Comparison of ENCODE assay signal across 8 cellular contexts in the genomic region with DNA sequence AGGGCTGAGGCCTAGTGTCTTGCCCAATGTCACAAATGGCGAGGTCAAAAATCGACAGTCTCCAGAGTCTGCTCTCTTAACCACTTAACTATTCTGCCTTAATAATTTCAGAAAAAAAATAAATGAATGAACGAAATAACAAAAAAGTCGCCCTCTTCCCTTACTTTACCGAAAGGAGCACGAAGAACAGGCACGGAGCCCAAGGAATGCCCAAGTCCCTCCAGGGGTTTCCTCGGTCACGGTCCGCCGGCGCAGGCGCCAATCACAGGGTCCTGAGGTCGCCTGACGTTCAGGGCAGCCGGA. TPM values are rescaled to one million over a fixed set of nuclear protein-coding genes. Genes with fewer than 3 reads are reported as not detected.
DNase-seq lines count a peak whose midpoint lies in the region; ATAC-seq and TF ChIP-seq lines count a peak whose summit lies in the region.

No MANE protein-coding gene starts in this region.

- intact Hi-C loops in natural killer cell (cut with micrococcal nuclease): loop anchor here (5.0 kb wide), 1 partner anchor 36 kb away; a partner anchor contains a TSS

- H3K9me3 Mint-ChIP-seq in natural killer cell: no peaks in the 10 kb centered on the region

- peak overlapping the region; percentile 93 for H3K4me3 ChIP-seq in NB4 (ENCODE audit: low read depth, low read length)

- peaks cover 13% of the 10 kb centered on the region for H3K36me3 Mint-ChIP-seq in natural killer cell

- peak; percentile 81 to 89 (median 87) for ATAC-seq in natural killer cell

- H3K27me3 Mint-ChIP-seq in natural killer cell (ENCODE audit: low read depth in 2 of 2): no peaks in the 10 kb centered on the region

- peak; percentile 28 for DNase-seq in activated CD8-positive, alpha-beta memory T cell treated with anti-CD3 and anti-CD28 coated beads, Interleukin-2, amount 50 U/mL, for 24 hours (ENCODE audit: extremely low read depth)
- DNase-seq in activated CD8-positive, alpha-beta memory T cell treated with anti-CD3 and anti-CD28 coated beads, Interleukin-2, amount 50 U/mL, for 48 hours: no peak
- DNase-seq in NB4 (ENCODE audit: low read depth) (no peak), natural killer cell (no peak), HK-2 (ENCODE audit: unreplicated experiment) (no peak), NCI-H82 (lab: John Stamatoyannopoulos, UW) (no peak), superior temporal gyrus (ENCODE audit: extremely low spot score) (no peak)
- peak; percentile 68 for DNase-seq in effector CD8-positive, alpha-beta T cell (lab: John Stamatoyannopoulos, UW)

- peak overlapping the region; percentile 99 for H3K4me3 Mint-ChIP-seq in natural killer cell

- no peak for TF ChIP-seq POLR2A in NB4 (IDR thresholded peaks at IDR 0.05; ENCODE audit: extremely low read depth, insufficient read length)

- H3K27ac Mint-ChIP-seq in natural killer cell: peak overlapping the region; percentile 99

- TF ChIP-seq CTCF in NB4 (IDR thresholded peaks at IDR 0.05; ENCODE audit: low read depth, low read length): no peak
- no peak for TF ChIP-seq CTCF in natural killer cell (IDR thresholded peaks at IDR 0.05)

- peaks cover 37 to 49% of the 10 kb centered on the region in 2 donors for H3K4me1 Mint-ChIP-seq in natural killer cell

RNA-seq across cellular contexts. Expression of a gene that starts 0.3 kb away (rescaled TPM):
- 10 to 100 TPM; 52.2 to 53.7 (median 52.8) TPM for total RNA-seq in natural killer cell

RNA-seq across cellular contexts. Expression of a gene that starts 0.6 kb away (rescaled TPM):
- 10 to 100 TPM; 22.0 to 26.0 (median 24.8) TPM for total RNA-seq in natural killer cell

RNA-seq across cellular contexts. Expression of a gene that starts 34.3 kb away (rescaled TPM):
- 10 to 100 TPM; 31.5 to 36.1 (median 34.9) TPM for total RNA-seq in natural killer cell

RNA-seq across cellular contexts. Expression of a gene that starts 34.3 kb away (rescaled TPM):
- under 1 TPM; 0.25 to 0.58 (median 0.42) TPM for total RNA-seq in natural killer cell

Comparison
In these comparisons a context has a peak if more than half of its experiments do, and no peak if none do; other contexts are left out.
1. DNase-seq: peak in activated CD8-positive, alpha-beta memory T cell treated with anti-CD3 and anti-CD28 coated beads, Interleukin-2, amount 50 U/mL, for 24 hours (single experiment) and effector CD8-positive, alpha-beta T cell (single experiment); none in activated CD8-positive, alpha-beta memory T cell treated with anti-CD3 and anti-CD28 coated beads, Interleukin-2, amount 50 U/mL, for 48 hours (single experiment), NB4 (single experiment), natural killer cell (single experiment), HK-2 (single experiment), NCI-H82 (single experiment) and superior temporal gyrus (single experiment).